ENCODE assay signal across 13 cellular contexts in genomic region chr6:11341867-11342266, GRCh38.
A peak's percentile ranks its signal among the peaks of the same experiment; 100 is the strongest.
DNase-seq lines count a peak whose midpoint lies in the region; ATAC-seq lines count a peak whose summit lies in the region.
"Had no signal": no experiment of that assay in that cellular context is flagged by ENCODE, and none has a peak within 500 bp of the region (broad histone marks: within the 10 kb centered on the region; RNA-seq: fewer than 3 reads in every experiment).

No MANE protein-coding gene starts in this region.

- H3K9me3 Mint-ChIP-seq in activated T-cell treated with anti-CD3 and anti-CD28 coated beads, Interleukin-2, amount 50 U/mL, for 4 hours = peaks cover 6% of the 10 kb centered on the region
- peaks cover 3% of the 10 kb centered on the region in 2 donors for H3K9me3 Mint-ChIP-seq in stimulated activated naive B cell treated with anti-CD40 and anti-IgM and Interleukin-4, amounts not matched to agents 10 μg/mL and 1 μg/mL and 100 μg/mL, for 72 hours
- peaks cover 2% of the 10 kb centered on the region for H3K9me3 Mint-ChIP-seq in activated CD4-positive, alpha-beta memory T cell treated with anti-CD3 and anti-CD28 coated beads, Interleukin-2, amount 10 ng/mL, durations not matched to agents 7 days and 5 days

- peaks cover 56% of the 10 kb centered on the region for H3K4me1 Mint-ChIP-seq in activated T-cell treated with anti-CD3 and anti-CD28 coated beads, Interleukin-2, amount 50 U/mL, for 4 hours (ENCODE audit: low read depth)
- H3K4me1 Mint-ChIP-seq in stimulated activated naive B cell treated with anti-CD40 and anti-IgM and Interleukin-4, amounts not matched to agents 10 μg/mL and 1 μg/mL and 100 μg/mL, for 72 hours = peaks cover 55 to 84% of the 10 kb centered on the region in 2 donors
- H3K4me1 Mint-ChIP-seq in activated CD4-positive, alpha-beta memory T cell treated with anti-CD3 and anti-CD28 coated beads, Interleukin-2, amount 10 ng/mL, durations not matched to agents 7 days and 5 days = peaks cover 36% of the 10 kb centered on the region

- no peak for DNase-seq in activated T-cell treated with anti-CD3 and anti-CD28 coated beads, Interleukin-2, amount 50 U/mL, for 4 hours
- no peak for DNase-seq in activated T-cell treated with anti-CD3 and anti-CD28 coated beads, Interleukin-2, amount 50 U/mL, for 48 hours
- DNase-seq in SKM-1 (lab: John Stamatoyannopoulos, UW; ENCODE audit: unreplicated experiment) (peak; percentile 3), fibroblast of peridontal ligament (ENCODE audit: extremely low read depth) (peak; percentile 45), GDM1 (lab: John Stamatoyannopoulos, UW) (no peak)
- DNase-seq in stimulated activated naive B cell treated with anti-CD40 and anti-IgM and Interleukin-4, amounts not matched to agents 10 μg/mL and 1 μg/mL and 100 μg/mL, for 72 hours = no peak
- no peak for DNase-seq in activated CD4-positive, alpha-beta memory T cell treated with anti-CD3 and anti-CD28 coated beads, Interleukin-2, amount 10 ng/mL, durations not matched to agents 7 days and 5 days
- DNase-seq: activated CD4-positive, CD25-positive, alpha-beta regulatory T cell treated with anti-CD3 and anti-CD28 coated beads, Interleukin-2, amount 50 U/mL, for 72 hours; activated gamma-delta T cell treated with Interleukin-2 at 50 U/mL for 16 hours; NCI-H1694 had no signal

- H3K27me3 Mint-ChIP-seq in activated T-cell treated with anti-CD3 and anti-CD28 coated beads, Interleukin-2, amount 50 U/mL, for 4 hours (ENCODE audit: low read depth) = no peaks in the 10 kb centered on the region
- no peaks in the 10 kb centered on the region for H3K27me3 Mint-ChIP-seq in stimulated activated naive B cell treated with anti-CD40 and anti-IgM and Interleukin-4, amounts not matched to agents 10 μg/mL and 1 μg/mL and 100 μg/mL, for 72 hours
- H3K27me3 Mint-ChIP-seq in activated CD4-positive, alpha-beta memory T cell treated with anti-CD3 and anti-CD28 coated beads, Interleukin-2, amount 10 ng/mL, durations not matched to agents 7 days and 5 days = no peaks in the 10 kb centered on the region

- POLR2A ChIA-PET in activated CD4-positive, alpha-beta memory T cell treated with anti-CD3 and anti-CD28 coated beads, Interleukin-2, amount 10 ng/mL, durations not matched to agents 7 days and 5 days (lab: Charles Lee) = no interaction called here

- peak overlapping the region; percentile 52 for H3K27ac Mint-ChIP-seq in stimulated activated naive B cell treated with anti-CD40 and anti-IgM and Interleukin-4, amounts not matched to agents 10 μg/mL and 1 μg/mL and 100 μg/mL, for 72 hours
- H3K27ac Mint-ChIP-seq in activated CD4-positive, alpha-beta memory T cell treated with anti-CD3 and anti-CD28 coated beads, Interleukin-2, amount 10 ng/mL, durations not matched to agents 7 days and 5 days = no peak overlapping the region
- H3K27ac Mint-ChIP-seq: mesothelial cell of epicardium had no signal

- CTCF ChIA-PET in activated CD4-positive, alpha-beta memory T cell treated with anti-CD3 and anti-CD28 coated beads, Interleukin-2, amount 10 ng/mL, durations not matched to agents 7 days and 5 days (lab: Charles Lee) = no interaction called here

- no peak for ATAC-seq in activated T-cell treated with anti-CD3 and anti-CD28 coated beads, Interleukin-2, amount 50 U/mL, for 4 hours
- no peak for ATAC-seq in stimulated activated naive B cell treated with anti-CD40 and anti-IgM and Interleukin-4, amounts not matched to agents 10 μg/mL and 1 μg/mL and 100 μg/mL, for 72 hours (replicated peaks)
- no peak for ATAC-seq in GM21447 (IDR thresholded peaks at IDR 0.05; ENCODE audit: unreplicated experiment)
- ATAC-seq: K562 had no signal

- peaks cover 51% of the 10 kb centered on the region for H3K36me3 Mint-ChIP-seq in activated T-cell treated with anti-CD3 and anti-CD28 coated beads, Interleukin-2, amount 50 U/mL, for 4 hours (ENCODE audit: insufficient read depth)
- H3K36me3 Mint-ChIP-seq in stimulated activated naive B cell treated with anti-CD40 and anti-IgM and Interleukin-4, amounts not matched to agents 10 μg/mL and 1 μg/mL and 100 μg/mL, for 72 hours = peaks cover 23 to 49% of the 10 kb centered on the region in 2 donors
- peaks cover 57% of the 10 kb centered on the region for H3K36me3 Mint-ChIP-seq in activated CD4-positive, alpha-beta memory T cell treated with anti-CD3 and anti-CD28 coated beads, Interleukin-2, amount 10 ng/mL, durations not matched to agents 7 days and 5 days (ENCODE audit: low read depth)

- peak overlapping the region; percentile 31 for H3K4me3 Mint-ChIP-seq in activated T-cell treated with anti-CD3 and anti-CD28 coated beads, Interleukin-2, amount 50 U/mL, for 4 hours
- H3K4me3 Mint-ChIP-seq in stimulated activated naive B cell treated with anti-CD40 and anti-IgM and Interleukin-4, amounts not matched to agents 10 μg/mL and 1 μg/mL and 100 μg/mL, for 72 hours = peak overlapping the region; percentile 15 to 25
- H3K4me3 Mint-ChIP-seq in activated CD4-positive, alpha-beta memory T cell treated with anti-CD3 and anti-CD28 coated beads, Interleukin-2, amount 10 ng/mL, durations not matched to agents 7 days and 5 days = no peak overlapping the region
- H3K4me3 Mint-ChIP-seq: mesothelial cell of epicardium had no signal

Comparison
In these comparisons a context has a peak if more than half of its experiments do, and no peak if none do; other contexts are left out.
1. DNase-seq: peak in SKM-1 (single experiment) and fibroblast of peridontal ligament (single experiment); none in activated T-cell treated with anti-CD3 and anti-CD28 coated beads, Interleukin-2, amount 50 U/mL, for 4 hours (single experiment), activated T-cell treated with anti-CD3 and anti-CD28 coated beads, Interleukin-2, amount 50 U/mL, for 48 hours (0 of 2), stimulated activated naive B cell treated with anti-CD40 and anti-IgM and Interleukin-4, amounts not matched to agents 10 μg/mL and 1 μg/mL and 100 μg/mL, for 72 hours (single experiment), GDM1 (single experiment) and activated CD4-positive, alpha-beta memory T cell treated with anti-CD3 and anti-CD28 coated beads, Interleukin-2, amount 10 ng/mL, durations not matched to agents 7 days and 5 days (single experiment).